In the genomic region with DNA sequence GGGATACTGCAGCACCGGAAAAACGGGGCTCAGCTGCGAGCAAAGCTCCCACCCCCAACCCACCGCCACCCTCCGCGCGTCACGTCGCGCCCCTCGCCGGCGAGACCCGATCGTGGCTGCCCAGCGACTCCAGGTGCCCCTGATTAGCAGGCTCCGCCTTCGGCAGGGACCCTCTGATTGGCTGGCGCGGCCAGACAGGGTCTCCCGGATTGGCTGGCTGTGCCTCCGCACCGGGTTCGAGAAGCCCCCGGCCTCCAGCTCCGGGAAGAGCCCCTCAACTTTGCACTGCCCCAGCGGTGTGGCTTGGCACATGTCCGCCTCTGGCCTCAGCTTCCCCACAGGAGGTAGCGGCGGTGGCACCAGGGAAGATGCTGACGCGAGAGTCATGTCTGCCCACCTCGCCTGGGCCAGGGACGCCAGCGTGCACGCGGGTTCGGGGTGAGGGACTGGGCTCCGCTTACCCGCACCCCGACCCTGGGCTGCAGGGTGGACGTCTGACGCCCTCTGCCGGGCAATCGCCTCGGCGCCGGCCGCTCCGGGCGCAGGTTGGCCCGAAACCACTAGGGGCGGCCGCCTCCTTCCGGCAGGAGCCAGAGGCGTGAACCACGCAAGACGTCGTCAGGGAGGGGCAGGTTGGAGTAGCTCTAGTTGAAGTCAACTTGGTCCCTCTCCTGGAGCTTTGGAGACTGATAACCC, we compare ENCODE assay signal across 1 cellular context.
TF ChIP-seq lines count a peak whose summit lies in the region.

No MANE protein-coding gene starts in this region.

TF ChIP-seq in HepG2, 621 proteins besides CTCF, POLR2A, EP300 and RAD21 (continued from another document and continues in another):
- TF ChIP-seq, protein P1, sequence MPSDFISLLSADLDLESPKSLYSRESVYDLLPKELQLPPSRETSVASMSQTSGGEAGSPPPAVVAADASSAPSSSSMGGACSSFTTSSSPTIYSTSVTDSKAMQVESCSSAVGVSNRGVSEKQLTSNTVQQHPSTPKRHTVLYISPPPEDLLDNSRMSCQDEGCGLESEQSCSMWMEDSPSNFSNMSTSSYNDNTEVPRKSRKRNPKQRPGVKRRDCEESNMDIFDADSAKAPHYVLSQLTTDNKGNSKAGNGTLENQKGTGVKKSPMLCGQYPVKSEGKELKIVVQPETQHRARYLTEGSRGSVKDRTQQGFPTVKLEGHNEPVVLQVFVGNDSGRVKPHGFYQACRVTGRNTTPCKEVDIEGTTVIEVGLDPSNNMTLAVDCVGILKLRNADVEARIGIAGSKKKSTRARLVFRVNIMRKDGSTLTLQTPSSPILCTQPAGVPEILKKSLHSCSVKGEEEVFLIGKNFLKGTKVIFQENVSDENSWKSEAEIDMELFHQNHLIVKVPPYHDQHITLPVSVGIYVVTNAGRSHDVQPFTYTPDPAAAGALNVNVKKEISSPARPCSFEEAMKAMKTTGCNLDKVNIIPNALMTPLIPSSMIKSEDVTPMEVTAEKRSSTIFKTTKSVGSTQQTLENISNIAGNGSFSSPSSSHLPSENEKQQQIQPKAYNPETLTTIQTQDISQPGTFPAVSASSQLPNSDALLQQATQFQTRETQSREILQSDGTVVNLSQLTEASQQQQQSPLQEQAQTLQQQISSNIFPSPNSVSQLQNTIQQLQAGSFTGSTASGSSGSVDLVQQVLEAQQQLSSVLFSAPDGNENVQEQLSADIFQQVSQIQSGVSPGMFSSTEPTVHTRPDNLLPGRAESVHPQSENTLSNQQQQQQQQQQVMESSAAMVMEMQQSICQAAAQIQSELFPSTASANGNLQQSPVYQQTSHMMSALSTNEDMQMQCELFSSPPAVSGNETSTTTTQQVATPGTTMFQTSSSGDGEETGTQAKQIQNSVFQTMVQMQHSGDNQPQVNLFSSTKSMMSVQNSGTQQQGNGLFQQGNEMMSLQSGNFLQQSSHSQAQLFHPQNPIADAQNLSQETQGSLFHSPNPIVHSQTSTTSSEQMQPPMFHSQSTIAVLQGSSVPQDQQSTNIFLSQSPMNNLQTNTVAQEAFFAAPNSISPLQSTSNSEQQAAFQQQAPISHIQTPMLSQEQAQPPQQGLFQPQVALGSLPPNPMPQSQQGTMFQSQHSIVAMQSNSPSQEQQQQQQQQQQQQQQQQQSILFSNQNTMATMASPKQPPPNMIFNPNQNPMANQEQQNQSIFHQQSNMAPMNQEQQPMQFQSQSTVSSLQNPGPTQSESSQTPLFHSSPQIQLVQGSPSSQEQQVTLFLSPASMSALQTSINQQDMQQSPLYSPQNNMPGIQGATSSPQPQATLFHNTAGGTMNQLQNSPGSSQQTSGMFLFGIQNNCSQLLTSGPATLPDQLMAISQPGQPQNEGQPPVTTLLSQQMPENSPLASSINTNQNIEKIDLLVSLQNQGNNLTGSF (CRISPR knock-in tag; IDR thresholded peaks at IDR 0.05): peak; percentile 87
- TF ChIP-seq ZC3H13 (CRISPR knock-in tag; IDR thresholded peaks at IDR 0.05): peak; percentile 97
- TF ChIP-seq ZMYM2 (CRISPR knock-in tag; IDR thresholded peaks at IDR 0.05): peak; percentile 85
- no peak for TF ChIP-seq U2AF2 (IDR thresholded peaks at IDR 0.05; ENCODE audit: low read depth, low read length)
- peak; percentile 80 for TF ChIP-seq THRA (CRISPR knock-in tag; IDR thresholded peaks at IDR 0.05; ENCODE audit: borderline replicate concordance)
- no peak for TF ChIP-seq ZNF230 (CRISPR knock-in tag; IDR thresholded peaks at IDR 0.05)
- TF ChIP-seq ZNF207 (IDR thresholded peaks at IDR 0.05; ENCODE audit: borderline replicate concordance): no peak
- peak; percentile 67 for TF ChIP-seq FOXP4 (CRISPR knock-in tag; IDR thresholded peaks at IDR 0.05)
- 0 out of 2 replicates have a peak, but pooled peaks have one; percentile 25 for TF ChIP-seq ZHX2 (IDR thresholded peaks at IDR 0.05; ENCODE audit: low read depth)
- TF ChIP-seq ZHX2 (CRISPR knock-in tag; IDR thresholded peaks at IDR 0.05; ENCODE audit: borderline replicate concordance): no peak; the same call in 1 of the 2 replicates
- peak; percentile 78 for TF ChIP-seq RXRA (CRISPR knock-in tag; IDR thresholded peaks at IDR 0.05)
- TF ChIP-seq ZNF275 (CRISPR knock-in tag; IDR thresholded peaks at IDR 0.05; ENCODE audit: borderline replicate concordance): peak; percentile 47; the same call in 1 of the 2 replicates
- no peak for TF ChIP-seq PRPF4 (IDR thresholded peaks at IDR 0.05; ENCODE audit: low read depth, low read length, poor library complexity, severe bottlenecking)
- TF ChIP-seq, protein P2, sequence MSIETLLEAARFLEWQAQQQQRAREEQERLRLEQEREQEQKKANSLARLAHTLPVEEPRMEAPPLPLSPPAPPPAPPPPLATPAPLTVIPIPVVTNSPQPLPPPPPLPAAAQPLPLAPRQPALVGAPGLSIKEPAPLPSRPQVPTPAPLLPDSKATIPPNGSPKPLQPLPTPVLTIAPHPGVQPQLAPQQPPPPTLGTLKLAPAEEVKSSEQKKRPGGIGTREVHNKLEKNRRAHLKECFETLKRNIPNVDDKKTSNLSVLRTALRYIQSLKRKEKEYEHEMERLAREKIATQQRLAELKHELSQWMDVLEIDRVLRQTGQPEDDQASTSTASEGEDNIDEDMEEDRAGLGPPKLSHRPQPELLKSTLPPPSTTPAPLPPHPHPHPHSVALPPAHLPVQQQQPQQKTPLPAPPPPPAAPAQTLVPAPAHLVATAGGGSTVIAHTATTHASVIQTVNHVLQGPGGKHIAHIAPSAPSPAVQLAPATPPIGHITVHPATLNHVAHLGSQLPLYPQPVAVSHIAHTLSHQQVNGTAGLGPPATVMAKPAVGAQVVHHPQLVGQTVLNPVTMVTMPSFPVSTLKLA (IDR thresholded peaks at IDR 0.05): no peak
- peak; percentile 61; the same call in 1 of the 2 replicates for TF ChIP-seq ZNF670 (CRISPR knock-in tag; IDR thresholded peaks at IDR 0.05; ENCODE audit: borderline replicate concordance)
- TF ChIP-seq JUN (CRISPR knock-in tag; IDR thresholded peaks at IDR 0.05): peak; percentile 51; the same call in 1 of the 2 replicates
- 0 out of 2 replicates have a peak, but pooled peaks have one; percentile 66 for TF ChIP-seq RFXAP (CRISPR knock-in tag; IDR thresholded peaks at IDR 0.05; ENCODE audit: borderline replicate concordance)
- no peak for TF ChIP-seq HNRNPK (IDR thresholded peaks at IDR 0.05; ENCODE audit: low read depth, low read length, poor library complexity, severe bottlenecking)
- peak; percentile 44; the same call in 1 of the 2 replicates for TF ChIP-seq CHCHD3 (CRISPR knock-in tag; IDR thresholded peaks at IDR 0.05)
- TF ChIP-seq ATM (IDR thresholded peaks at IDR 0.05; ENCODE audit: borderline replicate concordance): no peak
- TF ChIP-seq SKI (IDR thresholded peaks at IDR 0.05; ENCODE audit: partially characterized antibody): peak; percentile 75
- TF ChIP-seq YEATS2 (CRISPR knock-in tag; IDR thresholded peaks at IDR 0.05; ENCODE audit: borderline replicate concordance): peak; percentile 70
- TF ChIP-seq RNF2 (conservative IDR thresholded peaks at IDR 0.05; ENCODE audit: low read depth): peak; percentile 60; the same call in 1 of the 2 replicates
- peak; percentile 83 for TF ChIP-seq ZNF792 (CRISPR knock-in tag; IDR thresholded peaks at IDR 0.05)
- TF ChIP-seq ZNF260 (CRISPR knock-in tag; IDR thresholded peaks at IDR 0.05; ENCODE audit: borderline replicate concordance, low read depth): no peak
- TF ChIP-seq ZC3H4 (CRISPR knock-in tag; IDR thresholded peaks at IDR 0.05; ENCODE audit: borderline replicate concordance): peak; percentile 86
- TF ChIP-seq, protein P3, sequence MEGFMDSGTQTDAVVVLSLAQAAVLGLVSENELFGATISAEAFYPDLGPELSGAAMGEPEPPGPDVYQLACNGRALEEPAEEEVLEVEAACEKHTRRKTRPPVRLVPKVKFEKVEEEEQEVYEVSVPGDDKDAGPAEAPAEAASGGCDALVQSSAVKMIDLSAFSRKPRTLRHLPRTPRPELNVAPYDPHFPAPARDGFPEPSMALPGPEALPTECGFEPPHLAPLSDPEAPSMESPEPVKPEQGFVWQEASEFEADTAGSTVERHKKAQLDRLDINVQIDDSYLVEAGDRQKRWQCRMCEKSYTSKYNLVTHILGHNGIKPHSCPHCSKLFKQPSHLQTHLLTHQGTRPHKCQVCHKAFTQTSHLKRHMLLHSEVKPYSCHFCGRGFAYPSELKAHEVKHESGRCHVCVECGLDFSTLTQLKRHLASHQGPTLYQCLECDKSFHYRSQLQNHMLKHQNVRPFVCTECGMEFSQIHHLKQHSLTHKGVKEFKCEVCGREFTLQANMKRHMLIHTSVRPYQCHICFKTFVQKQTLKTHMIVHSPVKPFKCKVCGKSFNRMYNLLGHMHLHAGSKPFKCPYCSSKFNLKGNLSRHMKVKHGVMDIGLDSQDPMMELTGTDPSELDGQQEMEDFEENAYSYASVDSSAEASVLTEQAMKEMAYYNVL (CRISPR knock-in tag; IDR thresholded peaks at IDR 0.05; ENCODE audit: borderline replicate concordance): no peak
- TF ChIP-seq HMGXB4 (CRISPR knock-in tag; IDR thresholded peaks at IDR 0.05; ENCODE audit: borderline replicate concordance in 1 of 2, low read depth in 1 of 2): peak; percentile 94 to 98
- TF ChIP-seq ARNTL (CRISPR knock-in tag; IDR thresholded peaks at IDR 0.05): peak; percentile 71; the same call in 1 of the 2 replicates
- TF ChIP-seq TAF15 (IDR thresholded peaks at IDR 0.05; ENCODE audit: low read depth, low read length, poor library complexity, severe bottlenecking): no peak
